In genomic region chr13:20430296-20430695, GRCh38 we compare ENCODE assay signal across 22 cellular contexts.
DNase-seq lines count a peak whose midpoint lies in the region; ATAC-seq and TF ChIP-seq lines count a peak whose summit lies in the region.
"Had no signal": no experiment of that assay in that cellular context is flagged by ENCODE, and none has a peak within 500 bp of the region (broad histone marks: within the 10 kb centered on the region; RNA-seq: fewer than 3 reads in every experiment).

No MANE protein-coding gene starts in this region.

- H3K27me3 ChIP-seq in RWPE2 (ENCODE audit: insufficient read depth, poor library complexity, severe bottlenecking) (no peaks in the 10 kb centered on the region), foreskin keratinocyte (no peaks in the 10 kb centered on the region), neutrophil (no peaks in the 10 kb centered on the region), Peyer's patch (no peaks in the 10 kb centered on the region)

- H3K9me3 Mint-ChIP-seq in activated T-cell treated with anti-CD3 and anti-CD28 coated beads, Interleukin-2, amount 50 U/mL, for 4 hours: no peaks in the 10 kb centered on the region

- H3K4me1 ChIP-seq in RWPE2 (ENCODE audit: insufficient read depth, poor library complexity, severe bottlenecking): peaks cover 14% of the 10 kb centered on the region
- peaks cover 40% of the 10 kb centered on the region for H3K4me1 ChIP-seq in foreskin keratinocyte
- H3K4me1 ChIP-seq in neutrophil (ENCODE audit: control insufficient read depth in 1 of 2, insufficient read depth in 1 of 2, low read depth in 1 of 2, low read length in 1 of 2): peaks cover 7 to 17% of the 10 kb centered on the region in 2 experiments
- H3K4me1 ChIP-seq in Peyer's patch: no peaks in the 10 kb centered on the region

- H3K36me3 Mint-ChIP-seq in activated T-cell treated with anti-CD3 and anti-CD28 coated beads, Interleukin-2, amount 50 U/mL, for 4 hours (ENCODE audit: insufficient read depth): peaks cover 34% of the 10 kb centered on the region

- peaks cover 21% of the 10 kb centered on the region for H3K4me1 Mint-ChIP-seq in activated T-cell treated with anti-CD3 and anti-CD28 coated beads, Interleukin-2, amount 50 U/mL, for 4 hours (ENCODE audit: low read depth)

- peak overlapping the region; percentile 63 for H3K27ac ChIP-seq in RWPE2 (ENCODE audit: poor library complexity, severe bottlenecking)
- peak overlapping the region; percentile 69 for H3K27ac ChIP-seq in foreskin keratinocyte
- peak overlapping the region; percentile 47 for H3K27ac ChIP-seq in neutrophil
- H3K27ac ChIP-seq in Peyer's patch: no peak overlapping the region
- H3K27ac ChIP-seq: 22Rv1, SK-N-MC had no signal

- no peaks in the 10 kb centered on the region for H3K9me3 ChIP-seq in RWPE2 (ENCODE audit: severe bottlenecking)
- no peaks in the 10 kb centered on the region for H3K9me3 ChIP-seq in neutrophil
- H3K9me3 ChIP-seq in Peyer's patch: no peaks in the 10 kb centered on the region

- TF ChIP-seq POLR2A in Peyer's patch (IDR thresholded peaks at IDR 0.05): no peak

- no peak overlapping the region for H3K4me3 Mint-ChIP-seq in activated T-cell treated with anti-CD3 and anti-CD28 coated beads, Interleukin-2, amount 50 U/mL, for 4 hours
- H3K4me3 Mint-ChIP-seq: B cell had no signal

- no peak for TF ChIP-seq CTCF in RWPE2 (IDR thresholded peaks at IDR 0.05; ENCODE audit: poor library complexity, severe bottlenecking)
- no peak for TF ChIP-seq CTCF in foreskin keratinocyte (conservative IDR thresholded peaks at IDR 0.05)
- no peak for TF ChIP-seq CTCF in neutrophil (IDR thresholded peaks at IDR 0.05)
- no peak for TF ChIP-seq CTCF in Peyer's patch (IDR thresholded peaks at IDR 0.05)

- no peak overlapping the region for H3K4me3 ChIP-seq in RWPE2 (ENCODE audit: severe bottlenecking)
- H3K4me3 ChIP-seq in neutrophil (ENCODE audit: low read depth in 1 of 2, low read length in 1 of 2): no peak overlapping the region
- H3K4me3 ChIP-seq in Peyer's patch: no peak overlapping the region
- H3K4me3 ChIP-seq: SK-N-MC had no signal

- H3K27me3 Mint-ChIP-seq in activated T-cell treated with anti-CD3 and anti-CD28 coated beads, Interleukin-2, amount 50 U/mL, for 4 hours (ENCODE audit: low read depth): no peaks in the 10 kb centered on the region
- H3K27me3 Mint-ChIP-seq: B cell had no signal

- ATAC-seq in RWPE2 (ENCODE audit: low read depth) (no peak), foreskin keratinocyte (no peak), HG03442 (IDR thresholded peaks at IDR 0.05; ENCODE audit: unreplicated experiment) (no peak)
- no peak for ATAC-seq in activated T-cell treated with anti-CD3 and anti-CD28 coated beads, Interleukin-2, amount 50 U/mL, for 4 hours
- ATAC-seq: HepG2, PC-3 had no signal

- H3K36me3 ChIP-seq in RWPE2 (ENCODE audit: low read depth) (no peaks in the 10 kb centered on the region), neutrophil (no peaks in the 10 kb centered on the region), Peyer's patch (peaks cover 0 to 58% (median 0%) of the 10 kb centered on the region in 3 donors)

- DNase-seq in DMS53 (lab: John Stamatoyannopoulos, UW) (peak; percentile 18), DMS53 treated with DMSO at 0.1 percent for 48 hours (lab: John Stamatoyannopoulos, UW; ENCODE audit: unreplicated experiment) (no peak), RWPE2 (ENCODE audit: low spot score) (no peak), foreskin keratinocyte (no peak), Peyer's patch (no peak)
- DNase-seq in activated T-cell treated with anti-CD3 and anti-CD28 coated beads, Interleukin-2, amount 50 U/mL, for 4 hours: no peak
- DNase-seq: HCEC 1CT; Kasumi-1; NCI-H1105; NCI-H1436 treated with DMSO at 0.1 percent for 48 hours; NCI-H187 treated with DMSO at 0.1 percent for 48 hours; NCI-H446; NCI-H82; NK-92 treated with Interleukin-12 subunit alpha and Interleukin-12 subunit beta, amount 100 ng/mL, for 24 hours; PC-3; SHP77 treated with DMSO at 0.1 percent for 48 hours had no signal

Comparison
In these comparisons a context has a peak if more than half of its experiments do, and no peak if none do; other contexts are left out.
1. H3K27ac ChIP-seq: peak in RWPE2 (single experiment), foreskin keratinocyte (single experiment) and neutrophil (single experiment); none in Peyer's patch (0 of 4).